Comparison of ENCODE assay signal across 10 cellular contexts in genomic region chr2:44233450-44234128, GRCh38. TPM values are rescaled to one million over a fixed set of nuclear protein-coding genes. Genes with fewer than 3 reads are reported as not detected.
A peak's percentile ranks its signal among the peaks of the same experiment; 100 is the strongest.
DNase-seq lines count a peak whose midpoint lies in the region; TF ChIP-seq lines count a peak whose summit lies in the region.
"Had no signal": no experiment of that assay in that cellular context is flagged by ENCODE, and none has a peak within 500 bp of the region (broad histone marks: within the 10 kb centered on the region; RNA-seq: fewer than 3 reads in every experiment).

No MANE protein-coding gene starts in this region.

- H3K27ac ChIP-seq in substantia nigra (ENCODE audit: low read depth, low read length, poor library complexity, severe bottlenecking) (no peak overlapping the region), esophagus squamous epithelium (no peak overlapping the region)

- WGBS in esophagus squamous epithelium, 2 donors, result 31 to 39% methylated on average over 2 of the region's 2 CpGs

- no peak for TF ChIP-seq CTCF in HFF-Myc (IDR thresholded peaks at IDR 0.05; ENCODE audit: low read depth, low read length, missing control alignments)
- TF ChIP-seq CTCF in esophagus squamous epithelium (IDR thresholded peaks at IDR 0.05), result no peak

- no peaks in the 10 kb centered on the region for H3K4me1 ChIP-seq in esophagus squamous epithelium

- no peaks in the 10 kb centered on the region for H3K27me3 ChIP-seq in esophagus squamous epithelium

- DNase-seq in AG08396 (ENCODE audit: low spot score) (peak; percentile 61), HFF-Myc (ENCODE audit: extremely low read depth, low read depth) (peak; percentile 53), SW 1271 (lab: John Stamatoyannopoulos, UW) (peak; percentile 12 to 88), glomerular visceral epithelial cell (ENCODE audit: extremely low spot score) (peak; percentile 53), anterior cingulate cortex (lab: John Stamatoyannopoulos, UW) (no peak), superior temporal gyrus (ENCODE audit: extremely low spot score) (no peak), substantia nigra (lab: John Stamatoyannopoulos, UW) (no peak), esophagus squamous epithelium (lab: John Stamatoyannopoulos, UW) (no peak)
- DNase-seq: MM.1S had no signal

- H3K36me3 ChIP-seq in esophagus squamous epithelium, result peaks cover 0 to 5% (median 0%) of the 10 kb centered on the region in 3 donors

- H3K4me3 ChIP-seq in HFF-Myc (replicated peaks; ENCODE audit: low read depth, low read length) (no peak overlapping the region), esophagus squamous epithelium (no peak overlapping the region)

- no peaks in the 10 kb centered on the region for H3K9me3 ChIP-seq in esophagus squamous epithelium

- intact Hi-C loops in esophagus squamous epithelium (cut with DNase I), result no loop called here

- TF ChIP-seq POLR2A in esophagus squamous epithelium (IDR thresholded peaks at IDR 0.05), result no peak

RNA-seq across cellular contexts. Expression of gene SLC3A1, which starts 41.7 kb away (rescaled TPM):
- under 1 TPM in 1 of 4 donors, not detected in 3; 0.38 TPM for total RNA-seq in esophagus squamous epithelium
- total RNA-seq: G401 had no signal

Comparison
In these comparisons a context has a peak if more than half of its experiments do, and no peak if none do; other contexts are left out.
1. DNase-seq: peak in AG08396 (single experiment), HFF-Myc (single experiment), SW 1271 (2 of 2) and glomerular visceral epithelial cell (single experiment); none in anterior cingulate cortex (0 of 58), superior temporal gyrus (single experiment), substantia nigra (0 of 49) and esophagus squamous epithelium (single experiment).